In genomic region chr10:114087655-114088054, GRCh38 we compare ENCODE assay signal across 1 cellular context.
TF ChIP-seq lines count a peak whose summit lies in the region.

No MANE protein-coding gene starts in this region.

TF ChIP-seq in K562, 482 proteins besides CTCF, POLR2A, EP300 and RAD21 (continued from another document):
- TF ChIP-seq, protein P1, sequence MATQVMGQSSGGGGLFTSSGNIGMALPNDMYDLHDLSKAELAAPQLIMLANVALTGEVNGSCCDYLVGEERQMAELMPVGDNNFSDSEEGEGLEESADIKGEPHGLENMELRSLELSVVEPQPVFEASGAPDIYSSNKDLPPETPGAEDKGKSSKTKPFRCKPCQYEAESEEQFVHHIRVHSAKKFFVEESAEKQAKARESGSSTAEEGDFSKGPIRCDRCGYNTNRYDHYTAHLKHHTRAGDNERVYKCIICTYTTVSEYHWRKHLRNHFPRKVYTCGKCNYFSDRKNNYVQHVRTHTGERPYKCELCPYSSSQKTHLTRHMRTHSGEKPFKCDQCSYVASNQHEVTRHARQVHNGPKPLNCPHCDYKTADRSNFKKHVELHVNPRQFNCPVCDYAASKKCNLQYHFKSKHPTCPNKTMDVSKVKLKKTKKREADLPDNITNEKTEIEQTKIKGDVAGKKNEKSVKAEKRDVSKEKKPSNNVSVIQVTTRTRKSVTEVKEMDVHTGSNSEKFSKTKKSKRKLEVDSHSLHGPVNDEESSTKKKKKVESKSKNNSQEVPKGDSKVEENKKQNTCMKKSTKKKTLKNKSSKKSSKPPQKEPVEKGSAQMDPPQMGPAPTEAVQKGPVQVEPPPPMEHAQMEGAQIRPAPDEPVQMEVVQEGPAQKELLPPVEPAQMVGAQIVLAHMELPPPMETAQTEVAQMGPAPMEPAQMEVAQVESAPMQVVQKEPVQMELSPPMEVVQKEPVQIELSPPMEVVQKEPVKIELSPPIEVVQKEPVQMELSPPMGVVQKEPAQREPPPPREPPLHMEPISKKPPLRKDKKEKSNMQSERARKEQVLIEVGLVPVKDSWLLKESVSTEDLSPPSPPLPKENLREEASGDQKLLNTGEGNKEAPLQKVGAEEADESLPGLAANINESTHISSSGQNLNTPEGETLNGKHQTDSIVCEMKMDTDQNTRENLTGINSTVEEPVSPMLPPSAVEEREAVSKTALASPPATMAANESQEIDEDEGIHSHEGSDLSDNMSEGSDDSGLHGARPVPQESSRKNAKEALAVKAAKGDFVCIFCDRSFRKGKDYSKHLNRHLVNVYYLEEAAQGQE (CRISPR knock-in tag; IDR thresholded peaks at IDR 0.05; ENCODE audit: low read depth) = no peak
- TF ChIP-seq XRCC4 (IDR thresholded peaks at IDR 0.05; ENCODE audit: extremely low read depth, insufficient read depth, insufficient read length) (no peak), HEY1 (CRISPR knock-in tag; IDR thresholded peaks at IDR 0.05; ENCODE audit: borderline replicate concordance) (no peak), E2F1 (CRISPR knock-in tag; IDR thresholded peaks at IDR 0.05) (no peak), GMEB1 (CRISPR knock-in tag; IDR thresholded peaks at IDR 0.05) (no peak), TRIM28 (IDR thresholded peaks at IDR 0.05) (no peak), FOXJ2 (tag; IDR thresholded peaks at IDR 0.05) (no peak), PHF20 (IDR thresholded peaks at IDR 0.05; ENCODE audit: partially characterized antibody) (no peak), ARID3B (CRISPR knock-in tag; IDR thresholded peaks at IDR 0.05; ENCODE audit: borderline replicate concordance) (no peak), ZNF584 (CRISPR knock-in tag; IDR thresholded peaks at IDR 0.05; ENCODE audit: low read depth) (no peak), ZNF395 (CRISPR knock-in tag; IDR thresholded peaks at IDR 0.05) (no peak), MAFF (IDR thresholded peaks at IDR 0.05; ENCODE audit: low read length) (no peak), ZNF586 (CRISPR knock-in tag; conservative IDR thresholded peaks at IDR 0.05) (no peak), ZBED1 (IDR thresholded peaks at IDR 0.05) (no peak), NCOA1 (IDR thresholded peaks at IDR 0.05; ENCODE audit: low read depth) (no peak)
- TF ChIP-seq, protein P2, sequence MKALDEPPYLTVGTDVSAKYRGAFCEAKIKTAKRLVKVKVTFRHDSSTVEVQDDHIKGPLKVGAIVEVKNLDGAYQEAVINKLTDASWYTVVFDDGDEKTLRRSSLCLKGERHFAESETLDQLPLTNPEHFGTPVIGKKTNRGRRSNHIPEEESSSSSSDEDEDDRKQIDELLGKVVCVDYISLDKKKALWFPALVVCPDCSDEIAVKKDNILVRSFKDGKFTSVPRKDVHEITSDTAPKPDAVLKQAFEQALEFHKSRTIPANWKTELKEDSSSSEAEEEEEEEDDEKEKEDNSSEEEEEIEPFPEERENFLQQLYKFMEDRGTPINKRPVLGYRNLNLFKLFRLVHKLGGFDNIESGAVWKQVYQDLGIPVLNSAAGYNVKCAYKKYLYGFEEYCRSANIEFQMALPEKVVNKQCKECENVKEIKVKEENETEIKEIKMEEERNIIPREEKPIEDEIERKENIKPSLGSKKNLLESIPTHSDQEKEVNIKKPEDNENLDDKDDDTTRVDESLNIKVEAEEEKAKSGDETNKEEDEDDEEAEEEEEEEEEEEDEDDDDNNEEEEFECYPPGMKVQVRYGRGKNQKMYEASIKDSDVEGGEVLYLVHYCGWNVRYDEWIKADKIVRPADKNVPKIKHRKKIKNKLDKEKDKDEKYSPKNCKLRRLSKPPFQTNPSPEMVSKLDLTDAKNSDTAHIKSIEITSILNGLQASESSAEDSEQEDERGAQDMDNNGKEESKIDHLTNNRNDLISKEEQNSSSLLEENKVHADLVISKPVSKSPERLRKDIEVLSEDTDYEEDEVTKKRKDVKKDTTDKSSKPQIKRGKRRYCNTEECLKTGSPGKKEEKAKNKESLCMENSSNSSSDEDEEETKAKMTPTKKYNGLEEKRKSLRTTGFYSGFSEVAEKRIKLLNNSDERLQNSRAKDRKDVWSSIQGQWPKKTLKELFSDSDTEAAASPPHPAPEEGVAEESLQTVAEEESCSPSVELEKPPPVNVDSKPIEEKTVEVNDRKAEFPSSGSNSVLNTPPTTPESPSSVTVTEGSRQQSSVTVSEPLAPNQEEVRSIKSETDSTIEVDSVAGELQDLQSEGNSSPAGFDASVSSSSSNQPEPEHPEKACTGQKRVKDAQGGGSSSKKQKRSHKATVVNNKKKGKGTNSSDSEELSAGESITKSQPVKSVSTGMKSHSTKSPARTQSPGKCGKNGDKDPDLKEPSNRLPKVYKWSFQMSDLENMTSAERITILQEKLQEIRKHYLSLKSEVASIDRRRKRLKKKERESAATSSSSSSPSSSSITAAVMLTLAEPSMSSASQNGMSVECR (CRISPR knock-in tag; IDR thresholded peaks at IDR 0.05) = no peak
